21 cellular contexts compared by ENCODE assay signal in genomic region chr11:8733847-8734246, GRCh38. TPM values are rescaled to one million over a fixed set of nuclear protein-coding genes. Genes with fewer than 3 reads are reported as not detected.
DNase-seq lines count a peak whose midpoint lies in the region; ATAC-seq and TF ChIP-seq lines count a peak whose summit lies in the region.
"Had no signal": no experiment of that assay in that cellular context is flagged by ENCODE, and none has a peak within 500 bp of the region (broad histone marks: within the 10 kb centered on the region; RNA-seq: fewer than 3 reads in every experiment).

No MANE protein-coding gene starts in this region.

- H3K4me3 ChIP-seq in BLaER1, result no peak overlapping the region
- H3K4me3 ChIP-seq in RWPE2 (ENCODE audit: severe bottlenecking), result no peak overlapping the region
- H3K4me3 ChIP-seq in hepatocyte, result no peak overlapping the region
- no peak overlapping the region for H3K4me3 ChIP-seq in sigmoid colon
- no peak overlapping the region for H3K4me3 ChIP-seq in naive thymus-derived CD4-positive, alpha-beta T cell (ENCODE audit: low read length)
- H3K4me3 ChIP-seq: body of pancreas, dorsolateral prefrontal cortex, GM12878, upper lobe of right lung had no signal

- H3K36me3 ChIP-seq in BLaER1 (no peaks in the 10 kb centered on the region), RWPE2 (ENCODE audit: low read depth) (peaks cover 37% of the 10 kb centered on the region), hepatocyte (replicated peaks; ENCODE audit: insufficient read depth, low read depth) (no peaks in the 10 kb centered on the region), sigmoid colon (peaks cover 0 to 34% (median 2%) of the 10 kb centered on the region in 4 donors)
- no peaks in the 10 kb centered on the region for H3K36me3 ChIP-seq in naive thymus-derived CD4-positive, alpha-beta T cell (ENCODE audit: control insufficient read depth in 2 of 3, insufficient read depth in 3 of 3, low read length in 3 of 3)
- H3K36me3 ChIP-seq: upper lobe of right lung had no signal

- no peak overlapping the region for H3K27ac Mint-ChIP-seq in naive thymus-derived CD4-positive, alpha-beta T cell
- H3K27ac Mint-ChIP-seq: T-helper 17 cell had no signal

- H3K4me1 ChIP-seq in BLaER1 (peaks cover 38% of the 10 kb centered on the region), RWPE2 (ENCODE audit: insufficient read depth, poor library complexity, severe bottlenecking) (peaks cover 5% of the 10 kb centered on the region), hepatocyte (ENCODE audit: insufficient read depth) (peaks cover 31% of the 10 kb centered on the region), sigmoid colon (peaks cover 0 to 68% (median 60%) of the 10 kb centered on the region in 4 donors)
- H3K4me1 ChIP-seq in naive thymus-derived CD4-positive, alpha-beta T cell (ENCODE audit: control insufficient read depth in 2 of 2, insufficient read depth in 2 of 2, low read length in 2 of 2), result no peaks in the 10 kb centered on the region

- H3K9ac ChIP-seq in BLaER1, result no peak overlapping the region

- no peak overlapping the region for H3K4me3 Mint-ChIP-seq in naive thymus-derived CD4-positive, alpha-beta T cell
- H3K4me3 Mint-ChIP-seq: T-helper 17 cell had no signal

- no peak for ATAC-seq in RWPE2 (ENCODE audit: low read depth)
- ATAC-seq in HG03378 (IDR thresholded peaks at IDR 0.05; ENCODE audit: unreplicated experiment), result no peak
- no peak for ATAC-seq in naive thymus-derived CD4-positive, alpha-beta T cell
- ATAC-seq: body of pancreas, GM12878, T-helper 17 cell, upper lobe of right lung had no signal

- no peak for TF ChIP-seq EP300 in sigmoid colon (IDR thresholded peaks at IDR 0.05)

- CTCF ChIA-PET in naive thymus-derived CD4-positive, alpha-beta T cell (lab: Charles Lee), result no interaction called here

- no peaks in the 10 kb centered on the region for H3K9me3 ChIP-seq in BLaER1
- no peaks in the 10 kb centered on the region for H3K9me3 ChIP-seq in RWPE2 (ENCODE audit: severe bottlenecking)
- no peaks in the 10 kb centered on the region for H3K9me3 ChIP-seq in hepatocyte (ENCODE audit: low read depth)
- H3K9me3 ChIP-seq in sigmoid colon, result no peaks in the 10 kb centered on the region
- H3K9me3 ChIP-seq in naive thymus-derived CD4-positive, alpha-beta T cell (ENCODE audit: control insufficient read depth in 2 of 3, low read length in 3 of 3), result no peaks in the 10 kb centered on the region
- H3K9me3 ChIP-seq: body of pancreas, upper lobe of right lung had no signal

- H3K36me3 Mint-ChIP-seq in naive thymus-derived CD4-positive, alpha-beta T cell, result no peaks in the 10 kb centered on the region

- H3K27me3 Mint-ChIP-seq in naive thymus-derived CD4-positive, alpha-beta T cell, result no peaks in the 10 kb centered on the region

- 0 out of 2 replicates have a peak, but pooled peaks cover 13% of the 10 kb centered on the region for H3K27me3 ChIP-seq in BLaER1
- no peaks in the 10 kb centered on the region for H3K27me3 ChIP-seq in RWPE2 (ENCODE audit: insufficient read depth, poor library complexity, severe bottlenecking)
- no peaks in the 10 kb centered on the region for H3K27me3 ChIP-seq in hepatocyte
- no peaks in the 10 kb centered on the region for H3K27me3 ChIP-seq in sigmoid colon
- peaks cover 0 to 4% of the 10 kb centered on the region in 2 donors for H3K27me3 ChIP-seq in naive thymus-derived CD4-positive, alpha-beta T cell (ENCODE audit: control insufficient read depth in 2 of 2, insufficient read depth in 2 of 2, low read length in 2 of 2)
- H3K27me3 ChIP-seq: body of pancreas, dorsolateral prefrontal cortex, upper lobe of right lung had no signal

- no peaks in the 10 kb centered on the region for H3K4me1 Mint-ChIP-seq in naive thymus-derived CD4-positive, alpha-beta T cell
- H3K4me1 Mint-ChIP-seq: T-helper 17 cell had no signal

- H4K20me1 ChIP-seq in BLaER1 (peaks cover 34% of the 10 kb centered on the region), hepatocyte (ENCODE audit: insufficient read depth, poor library complexity, severe bottlenecking) (no peaks in the 10 kb centered on the region)

- H3K9me3 Mint-ChIP-seq in naive thymus-derived CD4-positive, alpha-beta T cell, result no peaks in the 10 kb centered on the region

- POLR2A ChIA-PET in naive thymus-derived CD4-positive, alpha-beta T cell (lab: Charles Lee), result no interaction called here

- H3K27ac ChIP-seq in BLaER1 (no peak overlapping the region), RWPE2 (ENCODE audit: poor library complexity, severe bottlenecking) (peak overlapping the region; percentile 21), hepatocyte (peak overlapping the region; percentile 89), sigmoid colon (peak overlapping the region; percentile 90 to 98 (median 96))
- H3K27ac ChIP-seq in naive thymus-derived CD4-positive, alpha-beta T cell (ENCODE audit: low read depth, low read length), result no peak overlapping the region

- no peak for DNase-seq in RWPE2 (ENCODE audit: low spot score)
- DNase-seq in hepatocyte (ENCODE audit: low spot score), result no peak
- DNase-seq in sigmoid colon, result no peak
- DNase-seq in pons (ENCODE audit: low spot score), result no peak
- DNase-seq in GM10266 (ENCODE audit: extremely low spot score), result no peak
- DNase-seq in naive thymus-derived CD4-positive, alpha-beta T cell, result no peak
- DNase-seq: activated naive CD4-positive, alpha-beta T cell; body of pancreas; dorsolateral prefrontal cortex; hypothalamus; kidney glomerular epithelial cell; NCI-H1092 treated with DMSO at 0.1 percent for 48 hours; NCI-H2171 treated with DMSO at 0.1 percent for 48 hours; retina; SHP77; stimulated activated CD8-positive, alpha-beta memory T cell treated with anti-CD3 and anti-CD28 coated beads, Interleukin-4, amount 100 ng/mL, for 48 hours; T-helper 17 cell; upper lobe of right lung had no signal

- H3K4me2 ChIP-seq in BLaER1 (peak overlapping the region; percentile 81), hepatocyte (peak overlapping the region; percentile 32)

- intact Hi-C loops in sigmoid colon (cut with DNase I), result no loop called here
- intact Hi-C loops in naive thymus-derived CD4-positive, alpha-beta T cell (cut with micrococcal nuclease), result no loop called here

- TF ChIP-seq CTCF in RWPE2 (IDR thresholded peaks at IDR 0.05; ENCODE audit: poor library complexity, severe bottlenecking), result no peak
- no peak for TF ChIP-seq CTCF in hepatocyte (IDR thresholded peaks at IDR 0.05; ENCODE audit: poor library complexity)
- TF ChIP-seq CTCF in sigmoid colon (IDR thresholded peaks at IDR 0.05), result no peak
- TF ChIP-seq CTCF in GM10266 (IDR thresholded peaks at IDR 0.05; ENCODE audit: control insufficient read depth, insufficient read depth, low read depth, missing control alignments), result no peak

- H3K9me2 ChIP-seq in hepatocyte (replicated peaks; ENCODE audit: insufficient read depth), result no peaks in the 10 kb centered on the region

- no peak for TF ChIP-seq POLR2A in sigmoid colon (IDR thresholded peaks at IDR 0.05)

- H2AFZ ChIP-seq in hepatocyte, result no peak overlapping the region

- H3K79me2 ChIP-seq in hepatocyte, result peaks cover 21% of the 10 kb centered on the region

- 44% methylated on average over 2 of the region's 2 CpGs for WGBS in hepatocyte (ENCODE audit: low lambda C conversion rate, missing lambda C conversion rate)
- 58 to 82% methylated on average over 2 of the region's 2 CpGs for WGBS in sigmoid colon, 2 donors

RNA-seq across cellular contexts. Expression of gene RPL27A, which starts 51.3 kb away (rescaled TPM):
- total RNA-seq in hepatocyte, result 818 and 854 TPM in 2 replicates
- polyA plus RNA-seq in hepatocyte, result 803 and 849 TPM in 2 replicates
- total RNA-seq in sigmoid colon, result 1,000 to 10,000 TPM; 1,472 to 2,262 (median 1,872) TPM
- 1,000 to 10,000 TPM; 3,631 to 4,200 (median 4,078) TPM for polyA plus RNA-seq in sigmoid colon
- 1,000 to 10,000 TPM in 4 of 5 experiments, 100 to 1,000 TPM in 1; 758 to 2,116 (median 1,670) TPM for total RNA-seq in naive thymus-derived CD4-positive, alpha-beta T cell
- polyA plus RNA-seq in naive thymus-derived CD4-positive, alpha-beta T cell, result 1,000 to 10,000 TPM; 4,766 to 4,835 TPM

RNA-seq across cellular contexts. Expression of gene TRIM66, which starts 51.4 kb away (rescaled TPM):
- total RNA-seq in hepatocyte (1.2 and 4.7 TPM in 2 replicates), sigmoid colon (10 to 100 TPM in 2 of 4 donors, 1 to 10 TPM in 2; 1.8 to 24.4 (median 10.2) TPM)
- polyA plus RNA-seq in hepatocyte (1.4 and 2.1 TPM in 2 replicates), sigmoid colon (1 to 10 TPM in 2 of 3 donors, under 1 TPM in 1; 0.60 to 4.9 (median 2.3) TPM)
- 10 to 100 TPM; 16.0 to 37.6 (median 24.2) TPM for total RNA-seq in naive thymus-derived CD4-positive, alpha-beta T cell
- under 1 TPM; 0.32 to 0.85 TPM for polyA plus RNA-seq in naive thymus-derived CD4-positive, alpha-beta T cell

Comparison
In these comparisons a context has a peak if more than half of its experiments do, and no peak if none do; other contexts are left out.
1. H3K27ac ChIP-seq: peak in RWPE2 (single experiment), hepatocyte (single experiment) and sigmoid colon (4 of 4); none in BLaER1 (single experiment) and naive thymus-derived CD4-positive, alpha-beta T cell (single experiment).